In the genomic region with DNA sequence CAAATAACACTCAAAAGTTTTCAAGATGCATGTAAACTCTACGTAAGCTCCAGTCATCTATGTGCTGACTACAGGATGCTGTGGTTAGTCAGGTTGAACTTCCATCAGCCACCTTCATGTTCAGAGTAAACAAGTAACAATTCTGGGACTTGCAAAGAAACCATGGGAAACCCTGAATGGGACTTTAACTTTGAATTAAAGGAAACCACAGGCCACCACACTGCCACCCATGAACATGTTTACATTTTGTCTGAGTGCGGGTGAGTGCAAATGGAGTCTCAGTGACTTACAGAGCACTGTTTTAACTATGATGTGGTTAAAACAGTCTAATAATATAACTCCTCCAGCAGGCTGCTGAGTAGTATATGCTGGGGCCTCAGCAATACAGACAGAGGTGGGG, we compare ENCODE assay signal across 14 cellular contexts. TPM values are rescaled to one million over a fixed set of nuclear protein-coding genes. Genes with fewer than 3 reads are reported as not detected.
DNase-seq lines count a peak whose midpoint lies in the region; ATAC-seq and TF ChIP-seq lines count a peak whose summit lies in the region.
"Had no signal": no experiment of that assay in that cellular context is flagged by ENCODE, and none has a peak within 500 bp of the region (broad histone marks: within the 10 kb centered on the region; RNA-seq: fewer than 3 reads in every experiment).

No MANE protein-coding gene starts in this region.

- peaks cover 69% of the 10 kb centered on the region for H3K4me1 Mint-ChIP-seq in activated naive CD4-positive, alpha-beta T cell treated with anti-CD3 and anti-CD28 coated beads, Interleukin-2, amount 10 ng/mL, durations not matched to agents 7 days and 5 days
- H3K4me1 Mint-ChIP-seq: memory B cell had no signal

- no peaks in the 10 kb centered on the region for H3K9me3 Mint-ChIP-seq in activated naive CD4-positive, alpha-beta T cell treated with anti-CD3 and anti-CD28 coated beads, Interleukin-2, amount 10 ng/mL, durations not matched to agents 7 days and 5 days
- H3K9me3 Mint-ChIP-seq: memory B cell had no signal

- DNase-seq in HT1080 (ENCODE audit: low read depth): peak; percentile 25
- peak; percentile 40 for DNase-seq in activated CD4-positive, alpha-beta T cell treated with anti-CD3 and anti-CD28 coated beads for 1 hour
- peak; percentile 85 for DNase-seq in activated naive CD4-positive, alpha-beta T cell treated with anti-CD3 and anti-CD28 coated beads, Interleukin-2, amount 10 ng/mL, durations not matched to agents 7 days and 5 days
- DNase-seq in stimulated activated CD4-positive, alpha-beta T cell treated with anti-CD3 and anti-CD28 coated beads, Interleukin-4, amount 100 ng/mL, for 24 hours: peak; percentile 57
- DNase-seq in medulla oblongata (ENCODE audit: extremely low spot score): no peak
- no peak for DNase-seq in erythroblast (lab: John Stamatoyannopoulos, UW)
- DNase-seq: DMS 273 treated with DMSO at 0.1 percent for 48 hours, glutamatergic neuron, NCI-H1930, psoas muscle had no signal

- peaks cover 8% of the 10 kb centered on the region for H3K27me3 Mint-ChIP-seq in activated naive CD4-positive, alpha-beta T cell treated with anti-CD3 and anti-CD28 coated beads, Interleukin-2, amount 10 ng/mL, durations not matched to agents 7 days and 5 days

- CTCF ChIA-PET in activated naive CD4-positive, alpha-beta T cell treated with anti-CD3 and anti-CD28 coated beads, Interleukin-2, amount 10 ng/mL, durations not matched to agents 7 days and 5 days (lab: Charles Lee): interaction anchor here (0.7 to 4.9 kb wide), 7 partner anchors 13 to 129 kb away, joined by 3 to 26 read pairs (median 5); partner anchors contain the start of gene SYTL2

- H3K36me3 Mint-ChIP-seq in activated naive CD4-positive, alpha-beta T cell treated with anti-CD3 and anti-CD28 coated beads, Interleukin-2, amount 10 ng/mL, durations not matched to agents 7 days and 5 days: peaks cover 3% of the 10 kb centered on the region
- H3K36me3 Mint-ChIP-seq: memory B cell had no signal

- no peak for TF ChIP-seq POLR2A in erythroblast (IDR thresholded peaks at IDR 0.05; ENCODE audit: low read length)

- ATAC-seq in GM18907 (IDR thresholded peaks at IDR 0.05; ENCODE audit: unreplicated experiment) (no peak), HG02571 (IDR thresholded peaks at IDR 0.05; ENCODE audit: unreplicated experiment) (no peak)
- ATAC-seq: psoas muscle had no signal

- H3K27ac Mint-ChIP-seq in activated naive CD4-positive, alpha-beta T cell treated with anti-CD3 and anti-CD28 coated beads, Interleukin-2, amount 10 ng/mL, durations not matched to agents 7 days and 5 days: peak overlapping the region; percentile 87
- H3K27ac Mint-ChIP-seq: memory B cell had no signal

- peak overlapping the region; percentile 11 for H3K4me3 Mint-ChIP-seq in activated naive CD4-positive, alpha-beta T cell treated with anti-CD3 and anti-CD28 coated beads, Interleukin-2, amount 10 ng/mL, durations not matched to agents 7 days and 5 days
- H3K4me3 Mint-ChIP-seq: memory B cell had no signal

RNA-seq across cellular contexts. Expression of gene SYTL2, which starts 12.9 kb away (rescaled TPM):
- total RNA-seq in HT1080 (2014; rRNA removed; shearing (Covaris generic)): 19.6 and 23.4 TPM in 2 replicates
- 12.9 and 17.9 TPM in 2 replicates for polyA plus RNA-seq in HT1080 (2015; cell fraction: cytosol; rRNA removed)
- 34.7 and 46.2 TPM in 2 replicates for polyA plus RNA-seq in HT1080 (2015; cell fraction: nucleus; rRNA removed)

RNA-seq across cellular contexts. Expression of gene CCDC83, which starts 31.4 kb away (rescaled TPM):
- total RNA-seq in HT1080 (2014; rRNA removed; shearing (Covaris generic)): not detected in 2 replicates
- not detected in 2 replicates for polyA plus RNA-seq in HT1080 (2015; cell fraction: cytosol; rRNA removed)
- polyA plus RNA-seq in HT1080 (2015; cell fraction: nucleus; rRNA removed): not detected in 2 replicates
- total RNA-seq: psoas muscle, RPMI7951 had no signal
- polyA plus RNA-seq: psoas muscle had no signal

Comparison
In these comparisons a context has a peak if more than half of its experiments do, and no peak if none do; other contexts are left out.
1. DNase-seq: peak in HT1080 (single experiment), activated CD4-positive, alpha-beta T cell treated with anti-CD3 and anti-CD28 coated beads for 1 hour (single experiment), activated naive CD4-positive, alpha-beta T cell treated with anti-CD3 and anti-CD28 coated beads, Interleukin-2, amount 10 ng/mL, durations not matched to agents 7 days and 5 days (single experiment) and stimulated activated CD4-positive, alpha-beta T cell treated with anti-CD3 and anti-CD28 coated beads, Interleukin-4, amount 100 ng/mL, for 24 hours (single experiment); none in medulla oblongata (single experiment) and erythroblast (0 of 2).